ENCODE assay signal across 1 cellular context in the genomic region with DNA sequence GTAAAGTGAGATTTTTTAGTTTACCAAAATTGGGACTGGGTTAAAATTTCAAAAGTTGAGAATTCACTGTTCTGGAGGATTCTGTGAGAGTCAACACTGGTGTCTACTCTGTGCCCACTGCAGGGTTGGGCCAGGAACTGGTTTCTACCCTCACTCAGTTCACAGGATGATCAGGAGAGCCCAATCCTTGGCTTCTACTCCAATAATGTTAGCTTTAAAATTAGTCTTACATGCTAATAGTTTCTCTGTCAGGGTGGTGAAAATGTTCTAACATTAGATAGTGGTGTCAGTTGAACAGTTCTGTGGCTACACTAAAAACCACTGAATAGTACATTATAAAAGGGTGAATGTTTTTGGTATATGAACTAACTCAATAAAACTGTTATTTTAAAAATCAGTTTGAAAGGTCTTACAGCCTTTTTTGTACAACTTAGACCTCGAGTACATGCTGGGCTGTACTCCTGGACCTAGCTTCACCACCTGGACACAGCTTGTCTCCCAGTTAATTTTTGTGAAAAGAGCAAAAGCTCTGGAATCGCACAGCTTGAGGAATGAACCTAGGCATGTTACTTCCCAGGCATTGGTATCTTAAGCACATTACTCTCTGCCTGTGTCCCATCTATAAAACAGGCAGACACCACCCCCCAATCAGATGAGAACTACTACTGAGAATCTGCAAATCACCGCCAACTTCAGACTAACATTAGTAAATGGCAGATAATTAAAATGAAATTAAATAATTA.
TF ChIP-seq lines count a peak whose summit lies in the region.

No MANE protein-coding gene starts in this region.

TF ChIP-seq in IMR-90, 13 proteins besides CTCF, POLR2A, EP300 and RAD21:
- TF ChIP-seq RFX5 (IDR thresholded peaks at IDR 0.05; ENCODE audit: low read depth, low read length) (no peak), SMC3 (IDR thresholded peaks at IDR 0.05; ENCODE audit: low read depth, low read length) (no peak), NFE2L2 (IDR thresholded peaks at IDR 0.05; ENCODE audit: low read depth, low read length) (no peak), RCOR1 (IDR thresholded peaks at IDR 0.05; ENCODE audit: insufficient replicate concordance, low read length) (no peak), MAFK (IDR thresholded peaks at IDR 0.05; ENCODE audit: low read depth, low read length) (no peak), MXI1 (IDR thresholded peaks at IDR 0.05; ENCODE audit: borderline replicate concordance, low read depth, low read length) (no peak), CHD1 (IDR thresholded peaks at IDR 0.05; ENCODE audit: low read depth, low read length) (no peak), BHLHE40 (IDR thresholded peaks at IDR 0.05; ENCODE audit: low read depth, low read length) (no peak), FOS (IDR thresholded peaks at IDR 0.05; ENCODE audit: low read depth, low read length) (no peak), CEBPB (IDR thresholded peaks at IDR 0.05; ENCODE audit: low read depth, low read length) (no peak), MAZ (IDR thresholded peaks at IDR 0.05; ENCODE audit: borderline replicate concordance, low read depth, low read length) (no peak)
- TF ChIP-seq, protein P1, sequence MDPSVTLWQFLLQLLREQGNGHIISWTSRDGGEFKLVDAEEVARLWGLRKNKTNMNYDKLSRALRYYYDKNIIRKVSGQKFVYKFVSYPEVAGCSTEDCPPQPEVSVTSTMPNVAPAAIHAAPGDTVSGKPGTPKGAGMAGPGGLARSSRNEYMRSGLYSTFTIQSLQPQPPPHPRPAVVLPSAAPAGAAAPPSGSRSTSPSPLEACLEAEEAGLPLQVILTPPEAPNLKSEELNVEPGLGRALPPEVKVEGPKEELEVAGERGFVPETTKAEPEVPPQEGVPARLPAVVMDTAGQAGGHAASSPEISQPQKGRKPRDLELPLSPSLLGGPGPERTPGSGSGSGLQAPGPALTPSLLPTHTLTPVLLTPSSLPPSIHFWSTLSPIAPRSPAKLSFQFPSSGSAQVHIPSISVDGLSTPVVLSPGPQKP (IDR thresholded peaks at IDR 0.05; ENCODE audit: borderline replicate concordance, low read depth, low read length): no peak
- TF ChIP-seq, protein P2, sequence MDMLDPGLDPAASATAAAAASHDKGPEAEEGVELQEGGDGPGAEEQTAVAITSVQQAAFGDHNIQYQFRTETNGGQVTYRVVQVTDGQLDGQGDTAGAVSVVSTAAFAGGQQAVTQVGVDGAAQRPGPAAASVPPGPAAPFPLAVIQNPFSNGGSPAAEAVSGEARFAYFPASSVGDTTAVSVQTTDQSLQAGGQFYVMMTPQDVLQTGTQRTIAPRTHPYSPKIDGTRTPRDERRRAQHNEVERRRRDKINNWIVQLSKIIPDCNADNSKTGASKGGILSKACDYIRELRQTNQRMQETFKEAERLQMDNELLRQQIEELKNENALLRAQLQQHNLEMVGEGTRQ (IDR thresholded peaks at IDR 0.05; ENCODE audit: low read depth, low read length): no peak
